ENCODE assay signal across 25 cellular contexts in genomic region chr2:226208726-226209125, GRCh38.
A peak's percentile ranks its signal among the peaks of the same experiment; 100 is the strongest.
DNase-seq lines count a peak whose midpoint lies in the region; ATAC-seq, FAIRE-seq and TF ChIP-seq lines count a peak whose summit lies in the region.
"Had no signal": no experiment of that assay in that cellular context is flagged by ENCODE, and none has a peak within 500 bp of the region (broad histone marks: within the 10 kb centered on the region; RNA-seq: fewer than 3 reads in every experiment).

No MANE protein-coding gene starts in this region.

- no peaks in the 10 kb centered on the region for H3K79me2 ChIP-seq in ACC112 (ENCODE audit: control insufficient read depth, insufficient read depth, low read length, unreplicated experiment)

- H3K27me3 ChIP-seq in ACC112 (ENCODE audit: insufficient read depth, low read length) (no peaks in the 10 kb centered on the region), bronchial epithelial cell (ENCODE audit: control insufficient read depth, insufficient read depth, low read length) (no peaks in the 10 kb centered on the region)
- H3K27me3 ChIP-seq: adrenal gland; BLaER1 treated with 17β-estradiol and CSF1 and Interleukin-3, amounts not matched to agents 10 nM and 100 nM; heart right ventricle; left lung; right lobe of liver had no signal

- H2AFZ ChIP-seq in ACC112 (ENCODE audit: low read length, unreplicated experiment), result peak overlapping the region; percentile 66

- H3K36me3 ChIP-seq in ACC112 (ENCODE audit: insufficient read depth, low read length) (no peaks in the 10 kb centered on the region), bronchial epithelial cell (ENCODE audit: control insufficient read depth, insufficient read depth, low read length) (no peaks in the 10 kb centered on the region)
- H3K36me3 ChIP-seq: adrenal gland; BLaER1 treated with 17β-estradiol and CSF1 and Interleukin-3, amounts not matched to agents 10 nM and 100 nM; heart right ventricle; left lung; right lobe of liver had no signal

- ATAC-seq in GM18858 (IDR thresholded peaks at IDR 0.05; ENCODE audit: unreplicated experiment), result no peak
- ATAC-seq: heart right ventricle, left lung, natural killer cell, right lobe of liver had no signal

- peaks cover 41% of the 10 kb centered on the region for H3K4me1 ChIP-seq in ACC112 (ENCODE audit: control insufficient read depth, insufficient read depth, low read length, unreplicated experiment)
- H3K4me1 ChIP-seq: BLaER1 treated with 17β-estradiol and CSF1 and Interleukin-3, amounts not matched to agents 10 nM and 100 nM; left lung; right lobe of liver had no signal

- H3K27ac ChIP-seq in ACC112 (ENCODE audit: low read depth, low read length), result peak overlapping the region; percentile 35
- H3K27ac ChIP-seq: adrenal gland; BLaER1 treated with 17β-estradiol and CSF1 and Interleukin-3, amounts not matched to agents 10 nM and 100 nM; heart right ventricle; left lung; right lobe of liver had no signal

- peak; percentile 72 for DNase-seq in M059J (ENCODE audit: low read depth)
- DNase-seq in bronchial epithelial cell (ENCODE audit: low read depth), result peak; percentile 63
- DNase-seq in iris pigment epithelial cell (ENCODE audit: low read depth), result peak; percentile 78
- DNase-seq in AG08396 (ENCODE audit: low spot score), result no peak
- DNase-seq in NCI-H2029 (lab: John Stamatoyannopoulos, UW), result no peak
- DNase-seq in NCI-H1930 (lab: John Stamatoyannopoulos, UW), result no peak
- DNase-seq: activated B cell treated with CpG ODN at 0.5 μM for 24 hours; activated CD4-positive, alpha-beta T cell treated with anti-CD3 and anti-CD28 coated beads, Interleukin-2, amount 50 U/mL, for 4 hours; adrenal gland; central memory CD4-positive, alpha-beta T cell; erythroblast; heart right ventricle; left lung; midbrain; MM.1S; natural killer cell; NCI-H146; NCI-H2171 treated with DMSO at 0.1 percent for 48 hours; NCI-H526 treated with DMSO at 0.1 percent for 48 hours; right lobe of liver; RPMI8226 had no signal

- no peak for TF ChIP-seq CTCF in bronchial epithelial cell (IDR thresholded peaks at IDR 0.05; ENCODE audit: insufficient read depth, low read length, severe bottlenecking)

- FAIRE-seq in bronchial epithelial cell (lab: Jason Lieb, UNC), result no peak
- FAIRE-seq: A204.1 had no signal

- H3K4me3 ChIP-seq in ACC112 (ENCODE audit: low read depth, low read length) (no peak overlapping the region), bronchial epithelial cell (ENCODE audit: low read depth, low read length) (no peak overlapping the region)
- H3K4me3 ChIP-seq: adrenal gland; BLaER1 treated with 17β-estradiol and CSF1 and Interleukin-3, amounts not matched to agents 10 nM and 100 nM; heart right ventricle; left lung; right lobe of liver had no signal

Comparison
In these comparisons a context has a peak if more than half of its experiments do, and no peak if none do; other contexts are left out.
1. DNase-seq: peak in M059J (single experiment), bronchial epithelial cell (single experiment) and iris pigment epithelial cell (single experiment); none in AG08396 (single experiment), NCI-H2029 (single experiment) and NCI-H1930 (0 of 2).